ENCODE assay signal across 9 cellular contexts in genomic region chr22:25060522-25061071, GRCh38.
DNase-seq lines count a peak whose midpoint lies in the region; ATAC-seq and TF ChIP-seq lines count a peak whose summit lies in the region.
"Had no signal": no experiment of that assay in that cellular context is flagged by ENCODE, and none has a peak within 500 bp of the region (broad histone marks: within the 10 kb centered on the region; RNA-seq: fewer than 3 reads in every experiment).

No MANE protein-coding gene starts in this region.

- no peak overlapping the region for H3K4me3 ChIP-seq in epithelial cell of esophagus (ENCODE audit: low read length)
- H3K4me3 ChIP-seq: heart left ventricle had no signal

- H3K27ac Mint-ChIP-seq in stimulated activated memory B cell treated with anti-CD40 and anti-IgM and Interleukin-4, amounts not matched to agents 10 μg/mL and 1 μg/mL and 100 μg/mL, for 72 hours, result no peak overlapping the region

- no peak for DNase-seq in activated CD4-positive, CD25-positive, alpha-beta regulatory T cell treated with anti-CD3 and anti-CD28 coated beads, Interleukin-2, amount 50 U/mL, for 72 hours
- DNase-seq in activated CD4-positive, alpha-beta T cell treated with anti-CD3 and anti-CD28 coated beads, Interleukin-2, amount 50 U/mL, for 48 hours, result peak; percentile 45 to 64
- DNase-seq in epithelial cell of esophagus (ENCODE audit: low read depth) (no peak), NCI-H2107 (lab: John Stamatoyannopoulos, UW) (no peak), NCI-H446 (lab: John Stamatoyannopoulos, UW) (no peak)
- DNase-seq: heart left ventricle had no signal

- no peaks in the 10 kb centered on the region for H3K4me1 Mint-ChIP-seq in stimulated activated memory B cell treated with anti-CD40 and anti-IgM and Interleukin-4, amounts not matched to agents 10 μg/mL and 1 μg/mL and 100 μg/mL, for 72 hours

- no peak overlapping the region for H3K4me3 Mint-ChIP-seq in stimulated activated memory B cell treated with anti-CD40 and anti-IgM and Interleukin-4, amounts not matched to agents 10 μg/mL and 1 μg/mL and 100 μg/mL, for 72 hours

- ATAC-seq in activated CD4-positive, CD25-positive, alpha-beta regulatory T cell treated with anti-CD3 and anti-CD28 coated beads, Interleukin-2, amount 50 U/mL, for 24 hours, result peak; percentile 89 to 92
- peak; percentile 44 for ATAC-seq in stimulated activated memory B cell treated with anti-CD40 and anti-IgM and Interleukin-4, amounts not matched to agents 10 μg/mL and 1 μg/mL and 100 μg/mL, for 72 hours
- no peak for ATAC-seq in HG03159 (IDR thresholded peaks at IDR 0.05; ENCODE audit: unreplicated experiment)

- no peaks in the 10 kb centered on the region for H3K9me3 Mint-ChIP-seq in stimulated activated memory B cell treated with anti-CD40 and anti-IgM and Interleukin-4, amounts not matched to agents 10 μg/mL and 1 μg/mL and 100 μg/mL, for 72 hours

- H3K36me3 Mint-ChIP-seq in stimulated activated memory B cell treated with anti-CD40 and anti-IgM and Interleukin-4, amounts not matched to agents 10 μg/mL and 1 μg/mL and 100 μg/mL, for 72 hours, result no peaks in the 10 kb centered on the region

- H3K27me3 Mint-ChIP-seq in stimulated activated memory B cell treated with anti-CD40 and anti-IgM and Interleukin-4, amounts not matched to agents 10 μg/mL and 1 μg/mL and 100 μg/mL, for 72 hours, result peaks cover 48% of the 10 kb centered on the region

- peak; percentile 57 for TF ChIP-seq CTCF in epithelial cell of esophagus (IDR thresholded peaks at IDR 0.05; ENCODE audit: insufficient read depth, low read depth, low read length, missing control alignments)

Comparison
In these comparisons a context has a peak if more than half of its experiments do, and no peak if none do; other contexts are left out.
1. DNase-seq: peak in activated CD4-positive, alpha-beta T cell treated with anti-CD3 and anti-CD28 coated beads, Interleukin-2, amount 50 U/mL, for 48 hours (2 of 2); none in activated CD4-positive, CD25-positive, alpha-beta regulatory T cell treated with anti-CD3 and anti-CD28 coated beads, Interleukin-2, amount 50 U/mL, for 72 hours (single experiment), epithelial cell of esophagus (single experiment), NCI-H2107 (single experiment) and NCI-H446 (0 of 2).